ENCODE assay signal across 1 cellular context in genomic region chr11:111623527-111624030, GRCh38.
A peak's percentile ranks its signal among the peaks of the same experiment; 100 is the strongest.
TF ChIP-seq lines count a peak whose summit lies in the region.

No MANE protein-coding gene starts in this region.

TF ChIP-seq in HepG2, 621 proteins besides CTCF, POLR2A, EP300 and RAD21 (continued from another document and continues in another):
- no peak for TF ChIP-seq ZBTB39 (CRISPR knock-in tag; IDR thresholded peaks at IDR 0.05)
- TF ChIP-seq KDM3A (CRISPR knock-in tag; IDR thresholded peaks at IDR 0.05; ENCODE audit: low read depth), result no peak
- no peak for TF ChIP-seq ZNF180 (CRISPR knock-in tag; IDR thresholded peaks at IDR 0.05; ENCODE audit: borderline replicate concordance, low read depth)
- TF ChIP-seq SNAPC5 (CRISPR knock-in tag; IDR thresholded peaks at IDR 0.05; ENCODE audit: borderline replicate concordance), result no peak
- no peak for TF ChIP-seq DMAP1 (CRISPR knock-in tag; IDR thresholded peaks at IDR 0.05)
- TF ChIP-seq MED13 (CRISPR knock-in tag; IDR thresholded peaks at IDR 0.05), result no peak
- no peak for TF ChIP-seq ZNF7 (CRISPR knock-in tag; IDR thresholded peaks at IDR 0.05)
- TF ChIP-seq UBTF (CRISPR knock-in tag; IDR thresholded peaks at IDR 0.05), result no peak
- TF ChIP-seq ZNF550 (CRISPR knock-in tag; IDR thresholded peaks at IDR 0.05; ENCODE audit: borderline replicate concordance), result no peak
- no peak for TF ChIP-seq ELK4 (CRISPR knock-in tag; IDR thresholded peaks at IDR 0.05; ENCODE audit: borderline replicate concordance)
- TF ChIP-seq ATF2 (CRISPR knock-in tag; IDR thresholded peaks at IDR 0.05), result 0 out of 2 replicates have a peak, but pooled peaks have one; percentile 23
- TF ChIP-seq SIX4 (CRISPR knock-in tag; IDR thresholded peaks at IDR 0.05), result no peak
- TF ChIP-seq TEAD3 (CRISPR knock-in tag; optimal IDR thresholded peaks at IDR 0.05; ENCODE audit: borderline replicate concordance), result peak; percentile 27
- TF ChIP-seq BCL6 (CRISPR knock-in tag; IDR thresholded peaks at IDR 0.05), result no peak
- TF ChIP-seq KLF11 (CRISPR knock-in tag; IDR thresholded peaks at IDR 0.05), result no peak
- no peak for TF ChIP-seq ZMAT5 (CRISPR knock-in tag; IDR thresholded peaks at IDR 0.05; ENCODE audit: borderline replicate concordance, low read depth)
- no peak for TF ChIP-seq ZNF556 (CRISPR knock-in tag; IDR thresholded peaks at IDR 0.05; ENCODE audit: borderline replicate concordance)
- no peak for TF ChIP-seq MAF1 (CRISPR knock-in tag; IDR thresholded peaks at IDR 0.05; ENCODE audit: borderline replicate concordance)
- TF ChIP-seq MTA3 (CRISPR knock-in tag; IDR thresholded peaks at IDR 0.05), result no peak
- no peak for TF ChIP-seq DDIT3 (CRISPR knock-in tag; IDR thresholded peaks at IDR 0.05)
- no peak for TF ChIP-seq ZBTB4 (CRISPR knock-in tag; IDR thresholded peaks at IDR 0.05; ENCODE audit: borderline replicate concordance)
- TF ChIP-seq ZNF331 (CRISPR knock-in tag; IDR thresholded peaks at IDR 0.05), result 0 out of 2 replicates have a peak, but pooled peaks have one; percentile 23
- no peak for TF ChIP-seq ZFP36L2 (CRISPR knock-in tag; IDR thresholded peaks at IDR 0.05)
- no peak for TF ChIP-seq RELA (CRISPR knock-in tag; IDR thresholded peaks at IDR 0.05)
- TF ChIP-seq BRD4 (CRISPR knock-in tag; IDR thresholded peaks at IDR 0.05), result no peak
- TF ChIP-seq RERE (CRISPR knock-in tag; IDR thresholded peaks at IDR 0.05; ENCODE audit: low read depth), result no peak
- TF ChIP-seq ATRX (CRISPR knock-in tag; IDR thresholded peaks at IDR 0.05; ENCODE audit: borderline replicate concordance), result no peak
- no peak for TF ChIP-seq MAFF (IDR thresholded peaks at IDR 0.05; ENCODE audit: low read depth, low read length)
- TF ChIP-seq ZFP62 (CRISPR knock-in tag; IDR thresholded peaks at IDR 0.05), result no peak
- TF ChIP-seq JARID2 (CRISPR knock-in tag; IDR thresholded peaks at IDR 0.05; ENCODE audit: insufficient replicate concordance), result no peak
- TF ChIP-seq ZNF790 (CRISPR knock-in tag; IDR thresholded peaks at IDR 0.05; ENCODE audit: borderline replicate concordance), result no peak
- TF ChIP-seq SOX6 (IDR thresholded peaks at IDR 0.05), result no peak
- peak; percentile 83 for TF ChIP-seq SOX6 (CRISPR knock-in tag; IDR thresholded peaks at IDR 0.05)
- TF ChIP-seq NFKB2 (CRISPR knock-in tag; IDR thresholded peaks at IDR 0.05; ENCODE audit: borderline replicate concordance), result no peak
- peak; percentile 21; the same call in 1 of the 2 replicates for TF ChIP-seq TFAP4 (IDR thresholded peaks at IDR 0.05; ENCODE audit: borderline replicate concordance, low read depth)
- TF ChIP-seq HINFP (CRISPR knock-in tag; IDR thresholded peaks at IDR 0.05; ENCODE audit: low read depth), result no peak
- no peak for TF ChIP-seq RARG (CRISPR knock-in tag; IDR thresholded peaks at IDR 0.05; ENCODE audit: low read depth)
- 0 out of 2 replicates have a peak, but pooled peaks have one; percentile 45 for TF ChIP-seq SSRP1 (CRISPR knock-in tag; IDR thresholded peaks at IDR 0.05)
- no peak for TF ChIP-seq ZNF598 (CRISPR knock-in tag; IDR thresholded peaks at IDR 0.05; ENCODE audit: borderline replicate concordance)
- TF ChIP-seq ATM (IDR thresholded peaks at IDR 0.05; ENCODE audit: borderline replicate concordance), result no peak
- TF ChIP-seq SP2 (CRISPR knock-in tag; IDR thresholded peaks at IDR 0.05), result no peak
- TF ChIP-seq ZNF644 (CRISPR knock-in tag; IDR thresholded peaks at IDR 0.05; ENCODE audit: low read depth), result peak; percentile 96
- TF ChIP-seq BORCS8-MEF2B (CRISPR knock-in tag; IDR thresholded peaks at IDR 0.05), result no peak
- TF ChIP-seq BHLHE40 (IDR thresholded peaks at IDR 0.05; ENCODE audit: low read length), result no peak
- TF ChIP-seq ZFP36L1 (CRISPR knock-in tag; IDR thresholded peaks at IDR 0.05), result no peak
- TF ChIP-seq DNMT3B (CRISPR knock-in tag; conservative IDR thresholded peaks at IDR 0.05), result no peak
- peak; percentile 67 for TF ChIP-seq NFYB (CRISPR knock-in tag; IDR thresholded peaks at IDR 0.05)
- TF ChIP-seq ZNF879 (CRISPR knock-in tag; IDR thresholded peaks at IDR 0.05), result no peak
